8 cellular contexts compared by ENCODE assay signal in the genomic region with DNA sequence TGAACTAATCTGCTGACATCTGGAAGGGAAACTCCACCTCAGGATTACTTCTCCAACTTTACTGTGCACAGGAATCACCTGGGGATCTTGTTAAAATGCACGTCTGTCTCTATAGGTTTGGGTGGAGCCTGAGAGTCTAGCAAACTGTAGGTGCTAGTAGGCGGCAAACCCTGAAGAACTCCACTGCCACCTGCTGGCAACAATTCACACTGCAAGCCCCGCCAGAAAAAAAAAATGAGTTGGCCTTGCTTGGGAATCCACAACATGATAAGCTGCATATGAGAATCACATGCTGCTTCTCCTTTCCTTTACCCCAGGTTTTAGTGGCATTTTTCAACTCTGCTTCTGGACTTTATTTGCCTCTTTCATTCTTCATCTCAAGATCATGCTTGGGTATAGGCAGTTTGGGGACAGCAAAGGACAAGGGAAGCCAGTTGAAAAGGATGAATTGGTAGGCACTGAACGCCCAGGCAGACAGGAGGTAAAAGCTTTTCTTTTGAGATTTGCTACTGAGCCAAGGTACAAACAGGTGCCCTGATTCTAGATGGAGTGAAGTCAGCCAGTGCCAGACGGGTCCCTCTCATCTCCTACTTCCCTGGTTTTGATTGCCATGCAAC.
DNase-seq lines count a peak whose midpoint lies in the region; ATAC-seq, FAIRE-seq and TF ChIP-seq lines count a peak whose summit lies in the region.

No MANE protein-coding gene starts in this region.

- DNase-seq in GDM1 (lab: John Stamatoyannopoulos, UW) (peak; percentile 33), HEK293T (ENCODE audit: extremely low spot score) (peak; percentile 76), NCI-H1105 treated with DMSO at 0.1 percent for 48 hours (lab: John Stamatoyannopoulos, UW) (peak; percentile 52), T-helper 17 cell (peak; percentile 23 to 58 (median 29)), astrocyte (ENCODE audit: low read depth) (peak; percentile 30), iPS DF 19.7 (ENCODE audit: low read depth, low spot score) (peak; percentile 28), spleen (no peak), DMS79 treated with DMSO at 0.1 percent for 48 hours (lab: John Stamatoyannopoulos, UW) (no peak)

- POLR2A ChIA-PET in HEK293T (lab: Yijun Ruan, JAX), result no interaction called here

- TF ChIP-seq POLR2A in spleen (IDR thresholded peaks at IDR 0.05), result no peak

- 30 to 37% (median 34%) methylated on average over 5 of the region's 5 CpGs for WGBS in spleen, 5 donors

- H3K4me3 Mint-ChIP-seq in T-helper 17 cell (no peak overlapping the region), astrocyte (ENCODE audit: unreplicated experiment) (no peak overlapping the region)

- no peaks in the 10 kb centered on the region for H3K79me2 ChIP-seq in astrocyte (ENCODE audit: insufficient read depth, low read length)

- H3K4me3 ChIP-seq in astrocyte (ENCODE audit: insufficient read depth, low read depth, low read length), result no peak overlapping the region
- H3K4me3 ChIP-seq in spleen, result no peak overlapping the region

- peak; percentile 86 for ATAC-seq in T-helper 17 cell

- CTCF ChIA-PET in HEK293T (lab: Yijun Ruan, JAX), result interaction anchor here (0.7 to 2.2 kb wide), 8 partner anchors 10 to 275 kb away, joined by 3 to 15 read pairs (median 4); no protein-coding TSS in a partner anchor

- H3K4me1 Mint-ChIP-seq in T-helper 17 cell (peaks cover 6% of the 10 kb centered on the region), astrocyte (ENCODE audit: low read depth, unreplicated experiment) (no peaks in the 10 kb centered on the region)

- H4K20me1 ChIP-seq in astrocyte (ENCODE audit: insufficient read depth, low read length), result no peaks in the 10 kb centered on the region

- no peak overlapping the region for H3K27ac ChIP-seq in astrocyte (ENCODE audit: low read depth, low read length)
- H3K27ac ChIP-seq in spleen, result no peak overlapping the region

- H3K36me3 ChIP-seq in astrocyte (ENCODE audit: insufficient read depth, low read length) (no peaks in the 10 kb centered on the region), spleen (no peaks in the 10 kb centered on the region)

- H3K27me3 Mint-ChIP-seq in T-helper 17 cell (peaks cover 72% of the 10 kb centered on the region), astrocyte (ENCODE audit: low read depth, unreplicated experiment) (peaks cover 21% of the 10 kb centered on the region)

- peaks cover 16% of the 10 kb centered on the region for H3K27me3 ChIP-seq in astrocyte (ENCODE audit: insufficient read depth, low read length)
- H3K27me3 ChIP-seq in spleen (replicated peaks in 1 of 7), result no peaks in the 10 kb centered on the region

- intact Hi-C loops in spleen (cut with DNase I; ENCODE audit: low total_unique reads), result no loop called here

- no peak overlapping the region for H3K9ac ChIP-seq in astrocyte (ENCODE audit: low read length)

- H3K36me3 Mint-ChIP-seq in T-helper 17 cell (ENCODE audit: low read depth) (peaks cover 3% of the 10 kb centered on the region), astrocyte (ENCODE audit: low read depth, unreplicated experiment) (no peaks in the 10 kb centered on the region)

- H3K9me3 ChIP-seq in T-helper 17 cell (ENCODE audit: control insufficient read depth, low read length, poor library complexity, severe bottlenecking), result no peaks in the 10 kb centered on the region
- H3K9me3 ChIP-seq in astrocyte (ENCODE audit: insufficient read depth, low read depth, low read length), result no peaks in the 10 kb centered on the region
- no peaks in the 10 kb centered on the region for H3K9me3 ChIP-seq in spleen

- H2AFZ ChIP-seq in astrocyte (ENCODE audit: low read depth, low read length), result no peak overlapping the region

- TF ChIP-seq CTCF in astrocyte (IDR thresholded peaks at IDR 0.05; ENCODE audit: insufficient read depth, low read depth, low read length) (peak; percentile 99), spleen (IDR thresholded peaks at IDR 0.05 in 8 of 11, conservative IDR thresholded peaks at IDR 0.05 in 3 of 11) (peak; percentile 78 to 95 (median 88))

- H3K27ac Mint-ChIP-seq in T-helper 17 cell (no peak overlapping the region), astrocyte (ENCODE audit: unreplicated experiment) (no peak overlapping the region)

- no peaks in the 10 kb centered on the region for H3K4me1 ChIP-seq in astrocyte (ENCODE audit: insufficient read depth, low read length)
- H3K4me1 ChIP-seq in spleen, result peaks cover 0 to 31% (median 9%) of the 10 kb centered on the region in 6 donors

- no peaks in the 10 kb centered on the region for H3K9me3 Mint-ChIP-seq in astrocyte (ENCODE audit: unreplicated experiment)

- no peak overlapping the region for H3K4me2 ChIP-seq in astrocyte (ENCODE audit: low read length)

- no peak for FAIRE-seq in astrocyte (lab: Jason Lieb, UNC)

TF ChIP-seq in HEK293T, 16 proteins besides CTCF, POLR2A, EP300 and RAD21:
- TF ChIP-seq SUZ12 (IDR thresholded peaks at IDR 0.05), result no peak
- TF ChIP-seq ZNF384 (IDR thresholded peaks at IDR 0.05), result peak; percentile 78

Comparison
In these comparisons a context has a peak if more than half of its experiments do, and no peak if none do; other contexts are left out.
1. DNase-seq: peak in GDM1 (single experiment), HEK293T (single experiment), NCI-H1105 treated with DMSO at 0.1 percent for 48 hours (single experiment), T-helper 17 cell (3 of 3), astrocyte (single experiment) and iPS DF 19.7 (single experiment); none in spleen (single experiment) and DMS79 treated with DMSO at 0.1 percent for 48 hours (single experiment).